Comparison of ENCODE assay signal across 17 cellular contexts in genomic region chr12:131862994-131863710, GRCh38. TPM values are rescaled to one million over a fixed set of nuclear protein-coding genes. Genes with fewer than 3 reads are reported as not detected.
DNase-seq lines count a peak whose midpoint lies in the region; ATAC-seq, FAIRE-seq and TF ChIP-seq lines count a peak whose summit lies in the region.
"Had no signal": no experiment of that assay in that cellular context is flagged by ENCODE, and none has a peak within 500 bp of the region (broad histone marks: within the 10 kb centered on the region; RNA-seq: fewer than 3 reads in every experiment).

No MANE protein-coding gene starts in this region.

- H4K20me1 ChIP-seq in H1 (replicated peaks in 1 of 2; ENCODE audit: control insufficient read depth in 1 of 2, insufficient read depth in 2 of 2, low read length in 2 of 2) = no peaks in the 10 kb centered on the region

- H3K4me1 ChIP-seq in H1 (replicated peaks in 1 of 4; ENCODE audit: control insufficient read depth in 3 of 4, insufficient read depth in 4 of 4, low read length in 3 of 4) = peaks cover 0 to 19% (median 15%) of the 10 kb centered on the region in 4 experiments; a peak in 6 of 7 replicates

- CTCF ChIA-PET in Calu3 (lab: Charles Lee) = no interaction called here
- CTCF ChIA-PET in H1 (lab: Charles Lee; ENCODE audit: partially characterized antibody) = interaction anchor here (0.9 to 1.7 kb wide), 8 partner anchors 9 to 108 kb away, joined by 3 to 6 read pairs (median 3); no protein-coding TSS in a partner anchor

- peak overlapping the region; percentile 49 for H4K91ac ChIP-seq in H1 (replicated peaks; ENCODE audit: insufficient read length, low read length)

- H3K27me3 Mint-ChIP-seq in Calu3 (ENCODE audit: unreplicated experiment) = no peaks in the 10 kb centered on the region
- peaks cover 6% of the 10 kb centered on the region for H3K27me3 Mint-ChIP-seq in nephron progenitor cell (ENCODE audit: low read depth, poor library complexity)
- H3K27me3 Mint-ChIP-seq: activated T-helper 17 cell treated with anti-CD3 and anti-CD28 coated beads, Interleukin-2, amount 50 U/mL, for 72 hours had no signal

- H2AK5ac ChIP-seq in H1 (ENCODE audit: low read depth, low read length) = no peak overlapping the region

- no peak overlapping the region for H4K5ac ChIP-seq in H1 (ENCODE audit: insufficient read length, low read depth, low read length)

- no peaks in the 10 kb centered on the region for H3K27me3 ChIP-seq in H1 (replicated peaks in 1 of 4; ENCODE audit: control insufficient read depth in 3 of 4, extremely low read depth in 1 of 4, insufficient read depth in 3 of 4, low read length in 3 of 4)

- no peaks in the 10 kb centered on the region for H3K23me2 ChIP-seq in H1 (ENCODE audit: low read depth, low read length)

- H2AFZ ChIP-seq in H1 (ENCODE audit: low read length) = no peak overlapping the region

- H3K18ac ChIP-seq in H1 (ENCODE audit: extremely low read depth, low read length) = peak overlapping the region; percentile 85; the same call in 1 of the 2 replicates

- FAIRE-seq in H1 (lab: Jason Lieb, UNC) = no peak
- FAIRE-seq: bronchial epithelial cell had no signal

- peaks cover 44% of the 10 kb centered on the region for H3K4me1 Mint-ChIP-seq in Calu3 (ENCODE audit: low read depth, unreplicated experiment)
- H3K4me1 Mint-ChIP-seq in nephron progenitor cell = peaks cover 44% of the 10 kb centered on the region
- H3K4me1 Mint-ChIP-seq: activated T-helper 17 cell treated with anti-CD3 and anti-CD28 coated beads, Interleukin-2, amount 50 U/mL, for 72 hours had no signal

- H3K14ac ChIP-seq in H1 (ENCODE audit: insufficient read length) = no peak overlapping the region

- no peaks in the 10 kb centered on the region for H3K79me1 ChIP-seq in H1 (ENCODE audit: low read depth, low read length)

- H2BK20ac ChIP-seq in H1 (ENCODE audit: low read length) = peak overlapping the region; percentile 90; the same call in 1 of the 2 replicates

- H3K23ac ChIP-seq in H1 (ENCODE audit: insufficient read length) = no peak overlapping the region

- H3K4me3 Mint-ChIP-seq in Calu3 (ENCODE audit: low read depth, unreplicated experiment) (no peak overlapping the region), nephron progenitor cell (peak overlapping the region; percentile 24)
- H3K4me3 Mint-ChIP-seq: activated T-helper 17 cell treated with anti-CD3 and anti-CD28 coated beads, Interleukin-2, amount 50 U/mL, for 72 hours; T-helper 1 cell treated with Interleukin-12 subunit alpha and Interleukin-12 subunit beta and Interleukin-4 antibody, amounts not matched to agents 30 μg/mL and 1 μg/mL, for 36 hours had no signal

- POLR2A ChIA-PET in H1 (lab: Charles Lee; ENCODE audit: partially characterized antibody) = interaction anchor here (0.9 to 3.3 kb wide), 7 partner anchors 9 to 87 kb away, joined by 3 to 22 read pairs (median 5); partner anchors contain the start of genes EP400 and PUS1

- no peak for TF ChIP-seq POLR2A in H1 (IDR thresholded peaks at IDR 0.05; ENCODE audit: control extremely low read depth in 1 of 2, low read depth in 2 of 2, low read length in 2 of 2)

- ATAC-seq in HG02970 (IDR thresholded peaks at IDR 0.05; ENCODE audit: low FRiP score, unreplicated experiment) (no peak), GM18519 (IDR thresholded peaks at IDR 0.05; ENCODE audit: low FRiP score, unreplicated experiment) (no peak), GM21717 (IDR thresholded peaks at IDR 0.05; ENCODE audit: unreplicated experiment) (no peak)
- ATAC-seq: activated T-helper 17 cell treated with anti-CD3 and anti-CD28 coated beads, Interleukin-2, amount 50 U/mL, for 72 hours; right cardiac atrium had no signal

- TF ChIP-seq CTCF in Calu3 (IDR thresholded peaks at IDR 0.05; ENCODE audit: unreplicated experiment) = no peak
- no peak for TF ChIP-seq CTCF in H1 (IDR thresholded peaks at IDR 0.05; ENCODE audit: control extremely low read depth in 1 of 3, insufficient read depth in 1 of 3, low read depth in 1 of 3, low read length in 3 of 3)
- TF ChIP-seq CTCF in nephron progenitor cell (IDR thresholded peaks at IDR 0.05) = no peak

- H3K9me3 Mint-ChIP-seq in Calu3 (ENCODE audit: low read depth, unreplicated experiment) (no peaks in the 10 kb centered on the region), nephron progenitor cell (no peaks in the 10 kb centered on the region)
- H3K9me3 Mint-ChIP-seq: activated T-helper 17 cell treated with anti-CD3 and anti-CD28 coated beads, Interleukin-2, amount 50 U/mL, for 72 hours; T-helper 1 cell treated with Interleukin-12 subunit alpha and Interleukin-12 subunit beta and Interleukin-4 antibody, amounts not matched to agents 30 μg/mL and 1 μg/mL, for 36 hours had no signal

- BruUV-seq in Calu3 (replicated peaks; lab: Mats Ljungman, UMichigan) = no TSS peak

- WGBS in H1 (ENCODE audit: extremely low coverage in 1 of 2, insufficient coverage in 1 of 2, insufficient read length in 1 of 2, insufficient replicate concordance in 2 of 2, low coverage in 1 of 2, low lambda C conversion rate in 2 of 2, missing lambda C conversion rate in 1 of 2), 2 experiments = 65% methylated on average over 14 of the region's 20 CpGs; no CpG with 5 or more reads in 1 of the 2 experiments

- intact Hi-C loops in Calu3 (cut with micrococcal nuclease; ENCODE audit: unreplicated experiment) = no loop called here

- H3K79me2 ChIP-seq in H1 (ENCODE audit: control insufficient read depth in 1 of 2, insufficient read depth in 2 of 2, low read length in 2 of 2) = no peaks in the 10 kb centered on the region

- no peak overlapping the region for H4K8ac ChIP-seq in H1 (ENCODE audit: extremely low read depth, insufficient read depth, low read length)

- no peak for TF ChIP-seq RAD21 in H1 (IDR thresholded peaks at IDR 0.05 in 1 of 2, conservative IDR thresholded peaks at IDR 0.05 in 1 of 2; ENCODE audit: low read depth in 2 of 2, low read length in 2 of 2)

- H3K9me3 ChIP-seq in H1 (ENCODE audit: insufficient read depth in 2 of 2, low read depth in 1 of 2, low read length in 1 of 2) = no peaks in the 10 kb centered on the region
- H3K9me3 ChIP-seq: stomach had no signal

- peak overlapping the region; percentile 93; the same call in 1 of the 2 replicates for H2BK12ac ChIP-seq in H1 (ENCODE audit: low read depth, low read length)

- peak overlapping the region; percentile 71; the same call in 1 of the 2 replicates for H2BK5ac ChIP-seq in H1 (ENCODE audit: low read depth, low read length)

- H3K56ac ChIP-seq in H1 (replicated peaks; ENCODE audit: insufficient read length, low read depth, low read length) = no peak overlapping the region

- no peak overlapping the region for H2BK120ac ChIP-seq in H1 (replicated peaks; ENCODE audit: low read depth, low read length)

- 0 out of 2 replicates have a peak overlapping the region, but pooled peaks have one; percentile 61 for H2BK15ac ChIP-seq in H1 (ENCODE audit: low read length)

- DNase-seq in Calu3 (no peak), MV-4-11 (lab: John Stamatoyannopoulos, UW) (peak; percentile 70), H1 (ENCODE audit: low read depth in 1 of 2, low spot score in 2 of 2) (no peak), nephron progenitor cell (no peak), NCI-H1092 (lab: John Stamatoyannopoulos, UW) (no peak)
- DNase-seq: activated CD4-positive, alpha-beta T cell treated with anti-CD3 and anti-CD28 coated beads, Interleukin-2, amount 50 U/mL, for 48 hours; C1 segment of cervical spinal cord; NCI-H187 treated with DMSO at 0.1 percent for 48 hours; stomach had no signal

- peak overlapping the region in 1 of 2 experiments; percentile 43; a peak in 2 of 4 replicates for H3K4me2 ChIP-seq in H1 (ENCODE audit: insufficient read depth in 1 of 2, low read depth in 2 of 2, low read length in 2 of 2)

- H3K27ac Mint-ChIP-seq in Calu3 (ENCODE audit: unreplicated experiment) (peak overlapping the region; percentile 8), nephron progenitor cell (peak overlapping the region; percentile 84)
- H3K27ac Mint-ChIP-seq: activated T-helper 17 cell treated with anti-CD3 and anti-CD28 coated beads, Interleukin-2, amount 50 U/mL, for 72 hours; T-helper 1 cell treated with Interleukin-12 subunit alpha and Interleukin-12 subunit beta and Interleukin-4 antibody, amounts not matched to agents 30 μg/mL and 1 μg/mL, for 36 hours had no signal

- H3K27ac ChIP-seq in H1 (ENCODE audit: low read depth, low read length) = no peak overlapping the region
- H3K27ac ChIP-seq: epithelial cell of prostate, stomach had no signal

- no peak overlapping the region for H3K4ac ChIP-seq in H1 (replicated peaks; ENCODE audit: insufficient read length, low read depth, low read length)

- H3K4me3 ChIP-seq in H1 (ENCODE audit: extremely low read depth in 1 of 4, insufficient read depth in 2 of 4, low read depth in 3 of 4, low read length in 4 of 4) = no peak overlapping the region
- H3K4me3 ChIP-seq: stomach had no signal

- H3K9ac ChIP-seq in H1 (replicated peaks in 1 of 4; ENCODE audit: extremely low read depth in 1 of 4, low read depth in 3 of 4, low read length in 3 of 4) = no peak overlapping the region

- H3K36me3 Mint-ChIP-seq in Calu3 (ENCODE audit: insufficient read depth, unreplicated experiment) (peaks cover 15% of the 10 kb centered on the region), nephron progenitor cell (ENCODE audit: low read depth) (no peaks in the 10 kb centered on the region)

- no peaks in the 10 kb centered on the region for H3K36me3 ChIP-seq in H1 (ENCODE audit: control insufficient read depth in 2 of 4, insufficient read depth in 4 of 4, low read length in 3 of 4)
- H3K36me3 ChIP-seq: stomach had no signal

- no peak for TF ChIP-seq EP300 in H1 (IDR thresholded peaks at IDR 0.05; ENCODE audit: borderline replicate concordance in 1 of 2, low read depth in 2 of 2, low read length in 2 of 2)

RNA-seq across cellular contexts. Expression of gene ULK1, which starts 31.3 kb away (rescaled TPM):
- total RNA-seq in Calu3 (2022) = 48.7 and 48.9 TPM in 2 replicates
- 44.1 and 48.5 TPM in 2 replicates for total RNA-seq in H1 (2021; fragmentation: NEBNext Ultra II Directional; extraction: Animal tissue kit (Norgen Biotek cat#: 25700))
- polyA plus RNA-seq in H1 (2011; rRNA removed) = 13.0 and 26.4 TPM in 2 replicates
- 11.9 TPM for polyA plus RNA-seq in H1 (2011; cell fraction: cytosol; rRNA removed)
- polyA plus RNA-seq in H1 (2011; cell fraction: nucleus; rRNA removed) = 127 TPM
- 26.7 to 43.8 TPM (median 39.0 TPM) in 4 replicates for polyA plus RNA-seq in H1 (2012, experiment 1 of 2)
- polyA plus RNA-seq in H1 (2012, experiment 2 of 2) = 26.9 TPM
- 23.4 TPM for polyA plus RNA-seq in H1 (2013, experiment 1 of 2)
- 23.0 TPM for polyA plus RNA-seq in H1 (2013, experiment 2 of 2)
- 12.9 and 16.5 TPM in 2 replicates for polyA minus RNA-seq in H1 (2011; rRNA and poly(A)+ RNA removed)
- polyA minus RNA-seq in H1 (2011; cell fraction: cytosol; rRNA and poly(A)+ RNA removed) = 29.4 TPM
- 42.7 TPM for polyA minus RNA-seq in H1 (2011; cell fraction: nucleus; rRNA and poly(A)+ RNA removed)

RNA-seq across cellular contexts. Expression of gene MMP17, which starts 35.0 kb away (rescaled TPM):
- total RNA-seq in Calu3 (2022) = 0.61 and 1.4 TPM in 2 replicates
- 34.4 and 41.3 TPM in 2 replicates for total RNA-seq in H1 (2021; fragmentation: NEBNext Ultra II Directional; extraction: Animal tissue kit (Norgen Biotek cat#: 25700))
- polyA plus RNA-seq in H1 (2011; rRNA removed) = 53.8 and 55.7 TPM in 2 replicates
- polyA plus RNA-seq in H1 (2011; cell fraction: cytosol; rRNA removed) = 44.7 TPM
- polyA plus RNA-seq in H1 (2011; cell fraction: nucleus; rRNA removed) = 141 TPM
- polyA plus RNA-seq in H1 (2012, experiment 1 of 2) = 22.5 to 51.9 TPM (median 46.7 TPM) in 4 replicates
- 23.0 TPM for polyA plus RNA-seq in H1 (2012, experiment 2 of 2)
- 35.2 TPM for polyA plus RNA-seq in H1 (2013, experiment 1 of 2)
- 33.5 TPM for polyA plus RNA-seq in H1 (2013, experiment 2 of 2)
- 17.4 and 19.1 TPM in 2 replicates for polyA minus RNA-seq in H1 (2011; rRNA and poly(A)+ RNA removed)
- polyA minus RNA-seq in H1 (2011; cell fraction: cytosol; rRNA and poly(A)+ RNA removed) = 24.2 TPM
- 47.2 TPM for polyA minus RNA-seq in H1 (2011; cell fraction: nucleus; rRNA and poly(A)+ RNA removed)

Comparison
In these comparisons a context has a peak if more than half of its experiments do, and no peak if none do; other contexts are left out.
1. RNA of gene MMP17, which starts 35.0 kb away (total RNA-seq): 34.4 to 41.3 TPM in H1; 0.61 to 1.4 TPM in Calu3; every median in the first group is over 10 times any median in the second.